20 cellular contexts compared by ENCODE assay signal in the genomic region with DNA sequence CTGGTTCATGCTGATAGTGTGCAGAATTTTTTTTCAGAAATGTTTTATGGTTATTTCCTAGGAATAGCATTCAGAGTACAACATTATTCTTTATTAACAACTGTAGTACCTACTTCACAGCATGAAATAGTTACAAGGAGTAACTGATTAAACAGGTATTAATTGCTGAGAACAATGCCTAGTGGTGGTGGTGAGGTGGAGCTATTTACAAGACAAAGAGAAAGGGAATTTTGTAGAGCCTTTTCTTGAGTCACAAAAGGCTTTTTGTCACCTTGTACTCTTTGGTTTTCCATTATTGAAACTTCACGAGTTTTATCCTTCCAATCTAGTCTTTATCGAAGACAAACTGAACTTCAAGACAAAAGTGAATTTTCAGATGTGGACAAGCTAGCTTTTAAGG. TPM values are rescaled to one million over a fixed set of nuclear protein-coding genes. Genes with fewer than 3 reads are reported as not detected.
"Had no signal": no experiment of that assay in that cellular context is flagged by ENCODE, and none has a peak within 500 bp of the region (broad histone marks: within the 10 kb centered on the region; RNA-seq: fewer than 3 reads in every experiment).

No MANE protein-coding gene starts in this region.

- H3K36me3 ChIP-seq: breast epithelium, prostate gland had no signal

- H3K4me1 ChIP-seq: prostate gland, right lobe of liver had no signal

- H3K9me3 ChIP-seq: breast epithelium, gastroesophageal sphincter, mucosa of descending colon, prostate gland, right lobe of liver, spleen, upper lobe of left lung had no signal

- ATAC-seq: gastroesophageal sphincter; left colon; mucosa of descending colon; natural killer cell treated with Interleukin-12 subunit alpha and Interleukin-12 subunit beta and Interleukin-15 and Interleukin-18, amount 100 ng/mL, for 72 hours; right lobe of liver had no signal

- H3K4me3 Mint-ChIP-seq: activated CD4-positive, alpha-beta memory T cell treated with anti-CD3 and anti-CD28 coated beads for 36 hours; activated naive CD8-positive, alpha-beta T cell; immature natural killer cell; natural killer cell treated with Interleukin-12 subunit alpha and Interleukin-12 subunit beta and Interleukin-15 and Interleukin-18, amount 100 ng/mL, for 72 hours; stimulated activated naive B cell treated with anti-CD40 and anti-IgM and Interleukin-4, amounts not matched to agents 10 μg/mL and 1 μg/mL and 100 μg/mL, for 72 hours; T-helper 2 cell treated with Interferon-gamma antibody and Interleukin-4, amounts not matched to agents 5 μg/mL and 100 μg/mL, for 36 hours had no signal

- H3K9me3 Mint-ChIP-seq: activated CD4-positive, alpha-beta memory T cell treated with anti-CD3 and anti-CD28 coated beads for 36 hours; immature natural killer cell; natural killer cell treated with Interleukin-12 subunit alpha and Interleukin-12 subunit beta and Interleukin-15 and Interleukin-18, amount 100 ng/mL, for 72 hours; stimulated activated naive B cell treated with anti-CD40 and anti-IgM and Interleukin-4, amounts not matched to agents 10 μg/mL and 1 μg/mL and 100 μg/mL, for 72 hours; T-helper 2 cell treated with Interferon-gamma antibody and Interleukin-4, amounts not matched to agents 5 μg/mL and 100 μg/mL, for 36 hours had no signal

- DNase-seq: activated CD4-positive, alpha-beta T cell treated with anti-CD3 and anti-CD28 coated beads for 1 hour; activated gamma-delta T cell; activated T-cell treated with anti-CD3 and anti-CD28 coated beads, Interleukin-2, amount 50 U/mL, for 48 hours; anterior cingulate cortex; immature natural killer cell; left colon; mucosa of descending colon; occipital lobe; right lobe of liver; spleen; stimulated activated CD4-positive, alpha-beta T cell treated with anti-CD3 and anti-CD28 coated beads, Interleukin-2, amount 100 ng/mL, for 24 hours; upper lobe of left lung had no signal

- H3K27me3 Mint-ChIP-seq: activated CD4-positive, alpha-beta memory T cell treated with anti-CD3 and anti-CD28 coated beads for 36 hours; activated naive CD8-positive, alpha-beta T cell had no signal

- H3K4me3 ChIP-seq: breast epithelium, gastroesophageal sphincter, mucosa of descending colon, prostate gland, right lobe of liver, spleen, upper lobe of left lung had no signal

- H3K27me3 ChIP-seq: breast epithelium, gastroesophageal sphincter, right lobe of liver, spleen, upper lobe of left lung had no signal

- H3K27ac Mint-ChIP-seq: activated CD4-positive, alpha-beta memory T cell treated with anti-CD3 and anti-CD28 coated beads for 36 hours; activated naive CD8-positive, alpha-beta T cell; natural killer cell treated with Interleukin-12 subunit alpha and Interleukin-12 subunit beta and Interleukin-15 and Interleukin-18, amount 100 ng/mL, for 72 hours; stimulated activated naive B cell treated with anti-CD40 and anti-IgM and Interleukin-4, amounts not matched to agents 10 μg/mL and 1 μg/mL and 100 μg/mL, for 72 hours; T-helper 2 cell treated with Interferon-gamma antibody and Interleukin-4, amounts not matched to agents 5 μg/mL and 100 μg/mL, for 36 hours had no signal

- H3K27ac ChIP-seq: right lobe of liver had no signal

RNA-seq across cellular contexts. Expression of gene GPM6B, which starts 54.9 kb away (rescaled TPM):
- total RNA-seq: activated CD4-positive, alpha-beta memory T cell treated with anti-CD3 and anti-CD28 coated beads for 36 hours; natural killer cell treated with Interleukin-12 subunit alpha and Interleukin-12 subunit beta and Interleukin-15 and Interleukin-18, amount 100 ng/mL, for 72 hours had no signal
